Comparison of ENCODE assay signal across 12 cellular contexts in genomic region chr1:202207292-202207691, GRCh38. TPM values are rescaled to one million over a fixed set of nuclear protein-coding genes. Genes with fewer than 3 reads are reported as not detected.
DNase-seq lines count a peak whose midpoint lies in the region; ATAC-seq and TF ChIP-seq lines count a peak whose summit lies in the region.
"Had no signal": no experiment of that assay in that cellular context is flagged by ENCODE, and none has a peak within 500 bp of the region (broad histone marks: within the 10 kb centered on the region; RNA-seq: fewer than 3 reads in every experiment).

No MANE protein-coding gene starts in this region.

- no peaks in the 10 kb centered on the region for H3K27me3 ChIP-seq in H7 (ENCODE audit: control insufficient read depth, insufficient read depth, low read length)
- no peaks in the 10 kb centered on the region for H3K27me3 ChIP-seq in WERI-Rb-1 (ENCODE audit: insufficient read depth, low read depth, severe bottlenecking)
- H3K27me3 ChIP-seq in hepatocyte: no peaks in the 10 kb centered on the region
- H3K27me3 ChIP-seq in smooth muscle cell (ENCODE audit: low read depth): no peaks in the 10 kb centered on the region

- peak; percentile 23 for TF ChIP-seq CTCF in AG04449 (IDR thresholded peaks at IDR 0.05; ENCODE audit: insufficient read depth, low read length, missing control alignments)
- peak; percentile 70 for TF ChIP-seq CTCF in WERI-Rb-1 (IDR thresholded peaks at IDR 0.05; ENCODE audit: low read depth, low read length)
- TF ChIP-seq CTCF in hepatocyte (IDR thresholded peaks at IDR 0.05; ENCODE audit: poor library complexity): peak; percentile 29
- TF ChIP-seq CTCF in smooth muscle cell (IDR thresholded peaks at IDR 0.05; ENCODE audit: borderline replicate concordance, insufficient read depth, poor library complexity, severe bottlenecking): no peak
- no peak for TF ChIP-seq CTCF in GM10266 (IDR thresholded peaks at IDR 0.05; ENCODE audit: control insufficient read depth, insufficient read depth, low read depth, missing control alignments)

- no peak overlapping the region for H3K9ac ChIP-seq in smooth muscle cell (ENCODE audit: low read depth)

- H4K20me1 ChIP-seq in hepatocyte (ENCODE audit: insufficient read depth, poor library complexity, severe bottlenecking) (no peaks in the 10 kb centered on the region), smooth muscle cell (ENCODE audit: low read depth) (no peaks in the 10 kb centered on the region)

- H2AFZ ChIP-seq in hepatocyte (no peak overlapping the region), smooth muscle cell (ENCODE audit: low read depth) (no peak overlapping the region)

- H3K27ac ChIP-seq in WERI-Rb-1 (no peak overlapping the region), hepatocyte (no peak overlapping the region), smooth muscle cell (ENCODE audit: low read depth) (no peak overlapping the region)

- no peaks in the 10 kb centered on the region for H3K9me2 ChIP-seq in hepatocyte (replicated peaks; ENCODE audit: insufficient read depth)

- WGBS in hepatocyte (ENCODE audit: low lambda C conversion rate, missing lambda C conversion rate): 64% methylated on average over 1 of the region's 1 CpG
- 58% methylated on average over 1 of the region's 1 CpG for WGBS in smooth muscle cell (ENCODE audit: low lambda C conversion rate)

- no peak overlapping the region for H3K4me2 ChIP-seq in hepatocyte
- no peak overlapping the region for H3K4me2 ChIP-seq in smooth muscle cell

- H3K36me3 ChIP-seq in H7 (replicated peaks; ENCODE audit: control insufficient read depth, insufficient read depth, low read length) (no peaks in the 10 kb centered on the region), WERI-Rb-1 (peaks cover 3% of the 10 kb centered on the region; the same call in 1 of the 2 replicates), hepatocyte (replicated peaks; ENCODE audit: insufficient read depth, low read depth) (no peaks in the 10 kb centered on the region), smooth muscle cell (ENCODE audit: low read depth) (no peaks in the 10 kb centered on the region)

- ATAC-seq in GM21528 (IDR thresholded peaks at IDR 0.05; ENCODE audit: low FRiP score, unreplicated experiment): no peak

- POLR2A ChIA-PET in AG04449 (lab: Yijun Ruan, JAX): no interaction called here

- H3K4me1 ChIP-seq in hepatocyte (ENCODE audit: insufficient read depth) (no peaks in the 10 kb centered on the region), smooth muscle cell (ENCODE audit: low read depth) (no peaks in the 10 kb centered on the region)

- no peaks in the 10 kb centered on the region for H3K79me2 ChIP-seq in hepatocyte
- no peaks in the 10 kb centered on the region for H3K79me2 ChIP-seq in smooth muscle cell (ENCODE audit: low read depth)

- CTCF ChIA-PET in AG04449 (lab: Yijun Ruan, JAX): interaction anchor here (1.1 to 1.5 kb wide), 4 partner anchors 15 to 101 kb away, joined by 3 to 6 read pairs (median 4); no protein-coding TSS in a partner anchor

- H3K9me3 ChIP-seq in WERI-Rb-1 (ENCODE audit: severe bottlenecking): no peaks in the 10 kb centered on the region
- no peaks in the 10 kb centered on the region for H3K9me3 ChIP-seq in hepatocyte (ENCODE audit: low read depth)
- no peaks in the 10 kb centered on the region for H3K9me3 ChIP-seq in smooth muscle cell (replicated peaks; ENCODE audit: low read depth)

- H3K4me3 ChIP-seq in AG04449 (ENCODE audit: low read depth, low read length) (no peak overlapping the region), H7 (ENCODE audit: insufficient read depth, low read depth, low read length) (no peak overlapping the region), WERI-Rb-1 (ENCODE audit: low read depth, low read length) (no peak overlapping the region), hepatocyte (no peak overlapping the region), smooth muscle cell (no peak overlapping the region)

- DNase-seq in AG04449 (ENCODE audit: low read depth, low spot score): peak; percentile 23
- DNase-seq in H7: peak; percentile 76
- no peak for DNase-seq in WERI-Rb-1
- peak; percentile 74 for DNase-seq in hepatocyte (ENCODE audit: low spot score)
- DNase-seq in smooth muscle cell (lab: John Stamatoyannopoulos, UW; ENCODE audit: unreplicated experiment): no peak
- DNase-seq in activated CD4-positive, CD25-positive, alpha-beta regulatory T cell (lab: John Stamatoyannopoulos, UW): no peak
- DNase-seq in GM10266 (ENCODE audit: extremely low spot score): no peak
- DNase-seq: activated T-cell treated with anti-CD3 and anti-CD28 coated beads, Interleukin-2, amount 50 U/mL, for 1 hour; foreskin melanocyte; occipital lobe; SHP77 treated with DMSO at 0.1 percent for 48 hours had no signal

- no peaks in the 10 kb centered on the region for H3F3A ChIP-seq in smooth muscle cell (ENCODE audit: low read depth)

RNA-seq across cellular contexts. Expression of gene LGR6, which starts 13.7 kb away (rescaled TPM):
- 0.24 and 0.41 TPM in 2 replicates for total RNA-seq in H7 (2014; rRNA removed; shearing (Covaris generic))
- 0.32 and 0.80 TPM in 2 replicates for total RNA-seq in hepatocyte
- polyA plus RNA-seq in hepatocyte: 1.1 and 1.5 TPM in 2 replicates
- total RNA-seq in smooth muscle cell: 1.8 and 2.0 TPM in 2 replicates
- 2.9 and 4.4 TPM in 2 replicates for polyA plus RNA-seq in smooth muscle cell

RNA-seq across cellular contexts. Expression of gene PTPN7, which starts 46.9 kb away (rescaled TPM):
- 0.24 and 0.55 TPM in 2 replicates for total RNA-seq in H7 (2014; rRNA removed; shearing (Covaris generic))
- total RNA-seq in hepatocyte: not detected in 2 replicates
- polyA plus RNA-seq in hepatocyte: 0.35 and 0.41 TPM in 2 replicates
- total RNA-seq in smooth muscle cell: not detected in 2 replicates
- not detected in 2 replicates for polyA plus RNA-seq in smooth muscle cell

Comparison
In these comparisons a context has a peak if more than half of its experiments do, and no peak if none do; other contexts are left out.
1. DNase-seq: peak in AG04449 (single experiment), H7 (single experiment) and hepatocyte (single experiment); none in WERI-Rb-1 (single experiment), smooth muscle cell (single experiment), activated CD4-positive, CD25-positive, alpha-beta regulatory T cell (0 of 4) and GM10266 (single experiment).
2. CTCF ChIP-seq: peak in AG04449 (single experiment), WERI-Rb-1 (single experiment) and hepatocyte (single experiment); none in smooth muscle cell (single experiment) and GM10266 (single experiment).